In the genomic region with DNA sequence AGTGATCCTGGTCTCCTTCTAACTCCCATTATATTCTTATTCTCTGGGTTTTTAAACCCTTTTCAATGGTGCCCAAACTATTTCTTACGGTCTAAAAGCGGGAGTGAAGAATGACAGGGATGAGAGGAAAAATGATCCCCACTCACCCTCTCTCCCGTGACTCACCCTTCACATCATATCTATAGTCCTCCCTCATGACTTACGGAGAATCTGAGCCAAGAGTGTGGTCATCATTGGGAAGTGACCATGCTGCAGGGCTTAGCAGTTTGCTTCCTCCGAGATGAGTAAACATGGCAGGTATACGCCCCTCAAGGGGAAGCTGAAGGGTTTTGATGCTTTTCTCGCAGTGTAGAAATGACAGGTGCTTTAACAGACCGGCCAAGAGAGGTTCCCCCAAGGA, we compare ENCODE assay signal across 13 cellular contexts.
A peak's percentile ranks its signal among the peaks of the same experiment; 100 is the strongest.
DNase-seq lines count a peak whose midpoint lies in the region; ATAC-seq, FAIRE-seq and TF ChIP-seq lines count a peak whose summit lies in the region.
"Had no signal": no experiment of that assay in that cellular context is flagged by ENCODE, and none has a peak within 500 bp of the region (broad histone marks: within the 10 kb centered on the region; RNA-seq: fewer than 3 reads in every experiment).

No MANE protein-coding gene starts in this region.

- no peak overlapping the region for H3K4me3 ChIP-seq in astrocyte (ENCODE audit: insufficient read depth, low read depth, low read length)
- no peak overlapping the region for H3K4me3 ChIP-seq in CD4-positive, alpha-beta memory T cell (ENCODE audit: low read length in 2 of 2)

- no peaks in the 10 kb centered on the region for H4K20me1 ChIP-seq in astrocyte (ENCODE audit: insufficient read depth, low read length)

- no peaks in the 10 kb centered on the region for H3K36me3 ChIP-seq in astrocyte (ENCODE audit: insufficient read depth, low read length)
- H3K36me3 ChIP-seq in CD4-positive, alpha-beta memory T cell (ENCODE audit: insufficient read depth, low read length) = no peaks in the 10 kb centered on the region

- H3K9ac ChIP-seq in astrocyte (ENCODE audit: low read length) = no peak overlapping the region

- peaks cover 1% of the 10 kb centered on the region for H3K9me3 Mint-ChIP-seq in astrocyte (ENCODE audit: unreplicated experiment)
- peaks cover 0 to 2% of the 10 kb centered on the region in 2 donors for H3K9me3 Mint-ChIP-seq in effector memory CD8-positive, alpha-beta T cell
- H3K9me3 Mint-ChIP-seq in activated naive CD4-positive, alpha-beta T cell treated with anti-CD3 and anti-CD28 coated beads for 36 hours = no peaks in the 10 kb centered on the region
- peaks cover 0 to 2% (median 0%) of the 10 kb centered on the region in 8 donors for H3K9me3 Mint-ChIP-seq in CD4-positive, alpha-beta memory T cell

- intact Hi-C loops in activated naive CD4-positive, alpha-beta T cell treated with anti-CD3 and anti-CD28 coated beads for 36 hours (cut with micrococcal nuclease) = no loop called here
- intact Hi-C loops in CD4-positive, alpha-beta memory T cell (cut with micrococcal nuclease) = no loop called here

- no peak overlapping the region for H3K4me3 Mint-ChIP-seq in astrocyte (ENCODE audit: unreplicated experiment)
- H3K4me3 Mint-ChIP-seq in effector memory CD8-positive, alpha-beta T cell = no peak overlapping the region
- H3K4me3 Mint-ChIP-seq in activated naive CD4-positive, alpha-beta T cell treated with anti-CD3 and anti-CD28 coated beads for 36 hours = no peak overlapping the region
- H3K4me3 Mint-ChIP-seq in CD4-positive, alpha-beta memory T cell = no peak overlapping the region
- H3K4me3 Mint-ChIP-seq: naive thymus-derived CD4-positive, alpha-beta T cell had no signal

- CTCF ChIA-PET in activated naive CD4-positive, alpha-beta T cell treated with anti-CD3 and anti-CD28 coated beads for 36 hours (lab: Charles Lee) = no interaction called here
- CTCF ChIA-PET in CD4-positive, alpha-beta memory T cell (lab: Charles Lee; ENCODE audit: partially characterized antibody) = no interaction called here

- TF ChIP-seq CTCF in astrocyte (IDR thresholded peaks at IDR 0.05; ENCODE audit: insufficient read depth, low read depth, low read length) = no peak

- peaks cover 2% of the 10 kb centered on the region for H3K36me3 Mint-ChIP-seq in astrocyte (ENCODE audit: low read depth, unreplicated experiment)
- H3K36me3 Mint-ChIP-seq in effector memory CD8-positive, alpha-beta T cell (ENCODE audit: insufficient read depth) = no peaks in the 10 kb centered on the region
- H3K36me3 Mint-ChIP-seq in activated naive CD4-positive, alpha-beta T cell treated with anti-CD3 and anti-CD28 coated beads for 36 hours (ENCODE audit: low read depth) = peaks cover 2% of the 10 kb centered on the region
- H3K36me3 Mint-ChIP-seq in CD4-positive, alpha-beta memory T cell = no peaks in the 10 kb centered on the region
- H3K36me3 Mint-ChIP-seq: naive thymus-derived CD4-positive, alpha-beta T cell had no signal

- no peak for FAIRE-seq in astrocyte (lab: Jason Lieb, UNC)
- FAIRE-seq: HepG2 had no signal

- peak overlapping the region; percentile 69 for H3K4me2 ChIP-seq in astrocyte (ENCODE audit: low read length)

- peaks cover 38% of the 10 kb centered on the region for H3K4me1 Mint-ChIP-seq in astrocyte (ENCODE audit: low read depth, unreplicated experiment)
- no peaks in the 10 kb centered on the region for H3K4me1 Mint-ChIP-seq in effector memory CD8-positive, alpha-beta T cell (ENCODE audit: low read depth in 2 of 2)
- H3K4me1 Mint-ChIP-seq in activated naive CD4-positive, alpha-beta T cell treated with anti-CD3 and anti-CD28 coated beads for 36 hours (ENCODE audit: low read depth) = no peaks in the 10 kb centered on the region
- H3K4me1 Mint-ChIP-seq in CD4-positive, alpha-beta memory T cell = no peaks in the 10 kb centered on the region
- H3K4me1 Mint-ChIP-seq: naive thymus-derived CD4-positive, alpha-beta T cell had no signal

- no peak overlapping the region for H2AFZ ChIP-seq in astrocyte (ENCODE audit: low read depth, low read length)

- H3K4me1 ChIP-seq in astrocyte (ENCODE audit: insufficient read depth, low read length) = peaks cover 8% of the 10 kb centered on the region
- no peaks in the 10 kb centered on the region for H3K4me1 ChIP-seq in CD4-positive, alpha-beta memory T cell (ENCODE audit: insufficient read depth, low read length)

- no peak overlapping the region for H3K27ac Mint-ChIP-seq in astrocyte (ENCODE audit: unreplicated experiment)
- no peak overlapping the region for H3K27ac Mint-ChIP-seq in effector memory CD8-positive, alpha-beta T cell
- H3K27ac Mint-ChIP-seq in activated naive CD4-positive, alpha-beta T cell treated with anti-CD3 and anti-CD28 coated beads for 36 hours = no peak overlapping the region
- no peak overlapping the region for H3K27ac Mint-ChIP-seq in CD4-positive, alpha-beta memory T cell
- H3K27ac Mint-ChIP-seq: naive thymus-derived CD4-positive, alpha-beta T cell had no signal

- POLR2A ChIA-PET in CD4-positive, alpha-beta memory T cell (lab: Charles Lee; ENCODE audit: partially characterized antibody) = no interaction called here

- DNase-seq in Daoy (ENCODE audit: low read depth) (peak; percentile 84), M059J (ENCODE audit: low read depth) (peak; percentile 80), astrocyte (ENCODE audit: low read depth) (peak; percentile 82), kidney glomerular epithelial cell (lab: John Stamatoyannopoulos, UW) (peak; percentile 46), NCI-H2081 (lab: John Stamatoyannopoulos, UW) (no peak)
- no peak for DNase-seq in effector memory CD8-positive, alpha-beta T cell
- no peak for DNase-seq in activated naive CD4-positive, alpha-beta T cell treated with anti-CD3 and anti-CD28 coated beads for 36 hours
- no peak for DNase-seq in CD4-positive, alpha-beta memory T cell
- DNase-seq: naive thymus-derived CD4-positive, alpha-beta T cell; NCI-H146; NCI-H774; stimulated activated naive CD4-positive, alpha-beta T cell had no signal

- no peaks in the 10 kb centered on the region for H3K27me3 Mint-ChIP-seq in astrocyte (ENCODE audit: low read depth, unreplicated experiment)
- H3K27me3 Mint-ChIP-seq in effector memory CD8-positive, alpha-beta T cell = peaks cover 0 to 6% of the 10 kb centered on the region in 2 donors
- peaks cover 2% of the 10 kb centered on the region for H3K27me3 Mint-ChIP-seq in activated naive CD4-positive, alpha-beta T cell treated with anti-CD3 and anti-CD28 coated beads for 36 hours (ENCODE audit: low read depth)
- H3K27me3 Mint-ChIP-seq in CD4-positive, alpha-beta memory T cell = no peaks in the 10 kb centered on the region

- H3K27ac ChIP-seq in astrocyte (ENCODE audit: low read depth, low read length) = no peak overlapping the region
- H3K27ac ChIP-seq in CD4-positive, alpha-beta memory T cell (ENCODE audit: low read depth, low read length) = no peak overlapping the region

- H3K79me2 ChIP-seq in astrocyte (ENCODE audit: insufficient read depth, low read length) = no peaks in the 10 kb centered on the region

- ATAC-seq in effector memory CD8-positive, alpha-beta T cell (replicated peaks) = no peak
- ATAC-seq: HepG2; naive thymus-derived CD4-positive, alpha-beta T cell had no signal

- no peaks in the 10 kb centered on the region for H3K9me3 ChIP-seq in astrocyte (ENCODE audit: insufficient read depth, low read depth, low read length)
- H3K9me3 ChIP-seq in CD4-positive, alpha-beta memory T cell (ENCODE audit: control insufficient read depth in 1 of 2, low read length in 2 of 2) = no peaks in the 10 kb centered on the region

- H3K27me3 ChIP-seq in astrocyte (ENCODE audit: insufficient read depth, low read length) = no peaks in the 10 kb centered on the region
- H3K27me3 ChIP-seq in CD4-positive, alpha-beta memory T cell (ENCODE audit: insufficient read depth, low read length) = no peaks in the 10 kb centered on the region

Comparison
In these comparisons a context has a peak if more than half of its experiments do, and no peak if none do; other contexts are left out.
1. DNase-seq: peak in Daoy (single experiment), M059J (single experiment), astrocyte (single experiment) and kidney glomerular epithelial cell (single experiment); none in effector memory CD8-positive, alpha-beta T cell (0 of 3), activated naive CD4-positive, alpha-beta T cell treated with anti-CD3 and anti-CD28 coated beads for 36 hours (single experiment), NCI-H2081 (0 of 2) and CD4-positive, alpha-beta memory T cell (0 of 5).